8 cellular contexts compared by ENCODE assay signal in the genomic region with DNA sequence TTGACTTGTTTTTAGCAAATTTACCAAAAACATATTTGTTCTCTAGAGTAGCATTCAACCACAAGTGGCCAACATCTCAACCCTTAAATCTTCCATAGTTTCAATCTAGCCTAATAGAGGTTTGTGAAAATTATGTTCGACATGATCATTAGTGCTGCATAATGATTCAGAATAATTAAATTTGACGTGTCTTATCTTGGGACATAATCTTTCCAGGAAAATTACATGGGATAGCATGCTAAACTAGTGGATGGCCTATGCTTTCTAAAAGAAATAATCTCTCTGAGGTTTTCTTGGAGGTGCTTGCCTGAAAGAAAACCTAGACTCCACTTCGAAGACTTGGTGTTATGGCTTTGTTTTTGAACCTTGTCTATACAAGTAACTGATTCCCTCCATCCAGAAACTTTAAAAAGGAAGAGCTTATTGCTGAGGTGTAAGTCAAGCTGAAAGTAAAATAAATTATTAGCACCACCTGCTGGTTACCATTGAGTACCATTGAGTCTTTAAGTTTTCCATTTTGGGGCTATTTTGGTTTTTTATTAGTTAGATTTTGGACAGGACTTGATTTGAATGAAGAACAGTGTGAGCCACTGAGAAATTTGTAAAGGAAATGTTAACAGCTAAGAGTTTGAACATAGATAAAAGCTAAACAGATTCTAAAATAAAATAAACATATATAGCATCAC. TPM values are rescaled to one million over a fixed set of nuclear protein-coding genes. Genes with fewer than 3 reads are reported as not detected.
DNase-seq lines count a peak whose midpoint lies in the region; ATAC-seq and TF ChIP-seq lines count a peak whose summit lies in the region.

No MANE protein-coding gene starts in this region.

- TF ChIP-seq CTCF in MCF 10A (IDR thresholded peaks at IDR 0.05; ENCODE audit: unreplicated experiment) (peak; percentile 37), nephron (IDR thresholded peaks at IDR 0.05; ENCODE audit: unreplicated experiment in 3 of 3) (peak; percentile 35 to 56 (median 38))

- H3K27ac Mint-ChIP-seq in activated naive CD8-positive, alpha-beta T cell: peak overlapping the region; percentile 1
- no peak overlapping the region for H3K27ac Mint-ChIP-seq in activated naive CD8-positive, alpha-beta T cell treated with anti-CD3 and anti-CD28 coated beads, Interleukin-2, amount 50 U/mL, for 24 hours
- H3K27ac Mint-ChIP-seq in MCF 10A (ENCODE audit: low read depth, unreplicated experiment): no peak overlapping the region
- H3K27ac Mint-ChIP-seq in nephron: peak overlapping the region in 2 of 3 experiments; percentile 30 to 70
- H3K27ac Mint-ChIP-seq in activated T-helper 2 cell treated with anti-CD3 and anti-CD28 coated beads, Interferon-gamma antibody, Interleukin-2, Interleukin-4, amounts not matched to agents 10 μg/mL and 5 μg/mL and 100 μg/mL, durations not matched to agents 14 hours and 24 hours and 36 hours: no peak overlapping the region

- no peaks in the 10 kb centered on the region for H3K36me3 Mint-ChIP-seq in activated naive CD8-positive, alpha-beta T cell
- peaks cover 31% of the 10 kb centered on the region for H3K36me3 Mint-ChIP-seq in activated naive CD8-positive, alpha-beta T cell treated with anti-CD3 and anti-CD28 coated beads, Interleukin-2, amount 50 U/mL, for 24 hours (ENCODE audit: low read depth)
- H3K36me3 Mint-ChIP-seq in MCF 10A (ENCODE audit: insufficient read depth, unreplicated experiment): peaks cover 23% of the 10 kb centered on the region
- H3K36me3 Mint-ChIP-seq in nephron (ENCODE audit: low read depth): peaks cover 62% of the 10 kb centered on the region
- H3K36me3 Mint-ChIP-seq in activated T-helper 2 cell treated with anti-CD3 and anti-CD28 coated beads, Interferon-gamma antibody, Interleukin-2, Interleukin-4, amounts not matched to agents 10 μg/mL and 5 μg/mL and 100 μg/mL, durations not matched to agents 14 hours and 24 hours and 36 hours (ENCODE audit: low read depth): peaks cover 63% of the 10 kb centered on the region

- intact Hi-C loops in MCF 10A (cut with micrococcal nuclease): loop anchor here (1.0 to 10.0 kb wide), 2 partner anchors 232 to 463 kb away; no protein-coding TSS in a partner anchor
- intact Hi-C loops in activated T-helper 2 cell treated with anti-CD3 and anti-CD28 coated beads, Interferon-gamma antibody, Interleukin-2, Interleukin-4, amounts not matched to agents 10 μg/mL and 5 μg/mL and 100 μg/mL, durations not matched to agents 14 hours and 24 hours and 36 hours (cut with micrococcal nuclease): loop anchor here (1.0 to 5.0 kb wide), 2 partner anchors 41 to 232 kb away; no protein-coding TSS in a partner anchor

- no peaks in the 10 kb centered on the region for H3K9me3 Mint-ChIP-seq in activated naive CD8-positive, alpha-beta T cell (ENCODE audit: low read depth)
- no peaks in the 10 kb centered on the region for H3K9me3 Mint-ChIP-seq in activated naive CD8-positive, alpha-beta T cell treated with anti-CD3 and anti-CD28 coated beads, Interleukin-2, amount 50 U/mL, for 24 hours
- H3K9me3 Mint-ChIP-seq in MCF 10A (ENCODE audit: unreplicated experiment) (no peaks in the 10 kb centered on the region), nephron (no peaks in the 10 kb centered on the region)
- H3K9me3 Mint-ChIP-seq in activated T-helper 2 cell treated with anti-CD3 and anti-CD28 coated beads, Interferon-gamma antibody, Interleukin-2, Interleukin-4, amounts not matched to agents 10 μg/mL and 5 μg/mL and 100 μg/mL, durations not matched to agents 14 hours and 24 hours and 36 hours: no peaks in the 10 kb centered on the region

- POLR2A ChIA-PET in MCF 10A (lab: Yijun Ruan, JAX): interaction anchor here (0.7 to 2.6 kb wide), 6 partner anchors 12 to 105 kb away, joined by 3 to 9 read pairs (median 6); a partner anchor contains a TSS

- peaks cover 6% of the 10 kb centered on the region for H3K4me1 Mint-ChIP-seq in activated naive CD8-positive, alpha-beta T cell (ENCODE audit: low read depth)
- peaks cover 5% of the 10 kb centered on the region for H3K4me1 Mint-ChIP-seq in activated naive CD8-positive, alpha-beta T cell treated with anti-CD3 and anti-CD28 coated beads, Interleukin-2, amount 50 U/mL, for 24 hours
- H3K4me1 Mint-ChIP-seq in MCF 10A (ENCODE audit: insufficient read depth, unreplicated experiment) (peaks cover 10% of the 10 kb centered on the region), nephron (no peaks in the 10 kb centered on the region)
- H3K4me1 Mint-ChIP-seq in activated T-helper 2 cell treated with anti-CD3 and anti-CD28 coated beads, Interferon-gamma antibody, Interleukin-2, Interleukin-4, amounts not matched to agents 10 μg/mL and 5 μg/mL and 100 μg/mL, durations not matched to agents 14 hours and 24 hours and 36 hours (ENCODE audit: low read depth): peaks cover 9% of the 10 kb centered on the region

- DNase-seq in activated naive CD8-positive, alpha-beta T cell treated with anti-CD3 and anti-CD28 coated beads, Interleukin-2, amount 50 U/mL, for 24 hours: no peak
- DNase-seq in NCI-H526 treated with DMSO at 0.1 percent for 48 hours (lab: John Stamatoyannopoulos, UW): peak; percentile 13
- peak; percentile 36 for DNase-seq in MCF 10A (ENCODE audit: unreplicated experiment)
- DNase-seq in putamen (ENCODE audit: low spot score): no peak
- DNase-seq in activated T-helper 2 cell treated with anti-CD3 and anti-CD28 coated beads, Interferon-gamma antibody, Interleukin-2, Interleukin-4, amounts not matched to agents 10 μg/mL and 5 μg/mL and 100 μg/mL, durations not matched to agents 14 hours and 24 hours and 36 hours (ENCODE audit: low spot score): no peak

- no TSS peak for BruUV-seq in MCF 10A (replicated peaks; lab: Mats Ljungman, UMichigan)

- H3K27me3 Mint-ChIP-seq in activated naive CD8-positive, alpha-beta T cell: no peaks in the 10 kb centered on the region
- H3K27me3 Mint-ChIP-seq in activated naive CD8-positive, alpha-beta T cell treated with anti-CD3 and anti-CD28 coated beads, Interleukin-2, amount 50 U/mL, for 24 hours: no peaks in the 10 kb centered on the region
- H3K27me3 Mint-ChIP-seq in MCF 10A (ENCODE audit: insufficient read depth, unreplicated experiment) (no peaks in the 10 kb centered on the region), nephron (ENCODE audit: low read depth) (no peaks in the 10 kb centered on the region)
- no peaks in the 10 kb centered on the region for H3K27me3 Mint-ChIP-seq in activated T-helper 2 cell treated with anti-CD3 and anti-CD28 coated beads, Interferon-gamma antibody, Interleukin-2, Interleukin-4, amounts not matched to agents 10 μg/mL and 5 μg/mL and 100 μg/mL, durations not matched to agents 14 hours and 24 hours and 36 hours (ENCODE audit: low read depth)

- CTCF ChIA-PET in MCF 10A (lab: Yijun Ruan, JAX): interaction anchor here (0.6 to 4.4 kb wide), 34 partner anchors 11 to 477 kb away, joined by 3 to 82 read pairs (median 5); a partner anchor contains a TSS

- H3K4me3 Mint-ChIP-seq in activated naive CD8-positive, alpha-beta T cell: no peak overlapping the region
- H3K4me3 Mint-ChIP-seq in activated naive CD8-positive, alpha-beta T cell treated with anti-CD3 and anti-CD28 coated beads, Interleukin-2, amount 50 U/mL, for 24 hours: no peak overlapping the region
- no peak overlapping the region for H3K4me3 Mint-ChIP-seq in MCF 10A (ENCODE audit: unreplicated experiment)
- no peak overlapping the region for H3K4me3 Mint-ChIP-seq in nephron
- no peak overlapping the region for H3K4me3 Mint-ChIP-seq in activated T-helper 2 cell treated with anti-CD3 and anti-CD28 coated beads, Interferon-gamma antibody, Interleukin-2, Interleukin-4, amounts not matched to agents 10 μg/mL and 5 μg/mL and 100 μg/mL, durations not matched to agents 14 hours and 24 hours and 36 hours (ENCODE audit: low read depth)

- no peak for ATAC-seq in activated naive CD8-positive, alpha-beta T cell treated with anti-CD3 and anti-CD28 coated beads, Interleukin-2, amount 50 U/mL, for 24 hours
- no peak for ATAC-seq in GM21825 (IDR thresholded peaks at IDR 0.05; ENCODE audit: unreplicated experiment)

RNA-seq across cellular contexts. Expression of a gene that starts 32.7 kb away (rescaled TPM):
- 190 and 249 TPM in 2 replicates for total RNA-seq in MCF 10A (2022)
- 73.4 and 79.8 TPM in 2 replicates for total RNA-seq in activated T-helper 2 cell treated with anti-CD3 and anti-CD28 coated beads, Interferon-gamma antibody, Interleukin-2, Interleukin-4, amounts not matched to agents 10 μg/mL and 5 μg/mL and 100 μg/mL, durations not matched to agents 14 hours and 24 hours and 36 hours

Comparison
In these comparisons a context has a peak if more than half of its experiments do, and no peak if none do; other contexts are left out.
1. H3K27ac Mint-ChIP-seq: peak in activated naive CD8-positive, alpha-beta T cell (single experiment) and nephron (2 of 3); none in activated naive CD8-positive, alpha-beta T cell treated with anti-CD3 and anti-CD28 coated beads, Interleukin-2, amount 50 U/mL, for 24 hours (single experiment), MCF 10A (single experiment) and activated T-helper 2 cell treated with anti-CD3 and anti-CD28 coated beads, Interferon-gamma antibody, Interleukin-2, Interleukin-4, amounts not matched to agents 10 μg/mL and 5 μg/mL and 100 μg/mL, durations not matched to agents 14 hours and 24 hours and 36 hours (single experiment).
2. DNase-seq: peak in NCI-H526 treated with DMSO at 0.1 percent for 48 hours (single experiment) and MCF 10A (single experiment); none in activated naive CD8-positive, alpha-beta T cell treated with anti-CD3 and anti-CD28 coated beads, Interleukin-2, amount 50 U/mL, for 24 hours (single experiment), putamen (single experiment) and activated T-helper 2 cell treated with anti-CD3 and anti-CD28 coated beads, Interferon-gamma antibody, Interleukin-2, Interleukin-4, amounts not matched to agents 10 μg/mL and 5 μg/mL and 100 μg/mL, durations not matched to agents 14 hours and 24 hours and 36 hours (single experiment).